ENCODE assay signal across 24 cellular contexts in genomic region chr3:127441764-127442163, GRCh38.
DNase-seq lines count a peak whose midpoint lies in the region; ATAC-seq, FAIRE-seq and TF ChIP-seq lines count a peak whose summit lies in the region.
"Had no signal": no experiment of that assay in that cellular context is flagged by ENCODE, and none has a peak within 500 bp of the region (broad histone marks: within the 10 kb centered on the region; RNA-seq: fewer than 3 reads in every experiment).

No MANE protein-coding gene starts in this region.

- no peak overlapping the region for H3K4me3 Mint-ChIP-seq in activated CD4-positive, alpha-beta T cell treated with anti-CD3 and anti-CD28 coated beads, Interleukin-2, amount 10 ng/mL, durations not matched to agents 24 days and 14 days
- H3K4me3 Mint-ChIP-seq: CD8-positive, alpha-beta memory T cell; HFFc6 had no signal

- H3K4me1 Mint-ChIP-seq in activated CD4-positive, alpha-beta T cell treated with anti-CD3 and anti-CD28 coated beads, Interleukin-2, amount 10 ng/mL, durations not matched to agents 24 days and 14 days, result no peaks in the 10 kb centered on the region
- H3K4me1 Mint-ChIP-seq: CD8-positive, alpha-beta memory T cell had no signal

- H3K27ac ChIP-seq in heart right ventricle, result no peak overlapping the region
- H3K27ac ChIP-seq in RWPE2 (ENCODE audit: poor library complexity, severe bottlenecking), result no peak overlapping the region
- no peak overlapping the region for H3K27ac ChIP-seq in kidney (ENCODE audit: low read depth in 2 of 2, low read length in 2 of 2)
- no peak overlapping the region for H3K27ac ChIP-seq in stomach
- H3K27ac ChIP-seq: A549; BLaER1 treated with 17β-estradiol and CSF1 and Interleukin-3, amounts not matched to agents 10 nM and 100 nM; HL-60; KMS-11 had no signal

- no peaks in the 10 kb centered on the region for H3K9me3 ChIP-seq in heart right ventricle
- H3K9me3 ChIP-seq in RWPE2 (ENCODE audit: severe bottlenecking), result no peaks in the 10 kb centered on the region
- H3K9me3 ChIP-seq in kidney (ENCODE audit: control insufficient read depth in 1 of 2, low read length in 2 of 2), result no peaks in the 10 kb centered on the region
- no peaks in the 10 kb centered on the region for H3K9me3 ChIP-seq in stomach
- H3K9me3 ChIP-seq: A549; BLaER1 treated with 17β-estradiol and CSF1 and Interleukin-3, amounts not matched to agents 10 nM and 100 nM had no signal

- H3K27me3 ChIP-seq in heart right ventricle (peaks cover 0 to 19% (median 0%) of the 10 kb centered on the region in 7 donors), RWPE2 (ENCODE audit: insufficient read depth, poor library complexity, severe bottlenecking) (no peaks in the 10 kb centered on the region), stomach (no peaks in the 10 kb centered on the region)
- H3K27me3 ChIP-seq: BLaER1 treated with 17β-estradiol and CSF1 and Interleukin-3, amounts not matched to agents 10 nM and 100 nM had no signal

- TF ChIP-seq EP300 in stomach (IDR thresholded peaks at IDR 0.05), result no peak

- H3K27me3 Mint-ChIP-seq in activated CD4-positive, alpha-beta T cell treated with anti-CD3 and anti-CD28 coated beads, Interleukin-2, amount 10 ng/mL, durations not matched to agents 24 days and 14 days, result no peaks in the 10 kb centered on the region

- no peaks in the 10 kb centered on the region for H3K9me3 Mint-ChIP-seq in activated CD4-positive, alpha-beta T cell treated with anti-CD3 and anti-CD28 coated beads, Interleukin-2, amount 10 ng/mL, durations not matched to agents 24 days and 14 days
- H3K9me3 Mint-ChIP-seq: CD8-positive, alpha-beta memory T cell; HFFc6 had no signal

- H3K36me3 ChIP-seq in heart right ventricle (no peaks in the 10 kb centered on the region), RWPE2 (ENCODE audit: low read depth) (no peaks in the 10 kb centered on the region), kidney (ENCODE audit: control insufficient read depth in 1 of 2, insufficient read depth in 2 of 2, low read length in 2 of 2) (no peaks in the 10 kb centered on the region), stomach (no peaks in the 10 kb centered on the region)
- H3K36me3 ChIP-seq: BLaER1 treated with 17β-estradiol and CSF1 and Interleukin-3, amounts not matched to agents 10 nM and 100 nM had no signal

- H3K4me1 ChIP-seq in heart right ventricle, result no peaks in the 10 kb centered on the region
- H3K4me1 ChIP-seq in RWPE2 (ENCODE audit: insufficient read depth, poor library complexity, severe bottlenecking), result no peaks in the 10 kb centered on the region
- H3K4me1 ChIP-seq in kidney (ENCODE audit: control insufficient read depth in 1 of 2, insufficient read depth in 1 of 2, low read depth in 1 of 2, low read length in 2 of 2), result no peaks in the 10 kb centered on the region
- H3K4me1 ChIP-seq in stomach, result no peaks in the 10 kb centered on the region
- H3K4me1 ChIP-seq: A549; BLaER1 treated with 17β-estradiol and CSF1 and Interleukin-3, amounts not matched to agents 10 nM and 100 nM had no signal

- DNase-seq in cardiac septum (ENCODE audit: low spot score) (peak; percentile 7), heart right ventricle (no peak), RWPE2 (ENCODE audit: low spot score) (peak; percentile 39), kidney (peak; percentile 13), stomach (peak; percentile 11), NCI-H1105 treated with DMSO at 0.1 percent for 48 hours (lab: John Stamatoyannopoulos, UW) (no peak), UCSD-AML1 (lab: John Stamatoyannopoulos, UW; ENCODE audit: unreplicated experiment) (no peak)
- no peak for DNase-seq in activated CD4-positive, alpha-beta T cell treated with anti-CD3 and anti-CD28 coated beads, Interleukin-2, amount 10 ng/mL, durations not matched to agents 24 days and 14 days
- DNase-seq: CD8-positive, alpha-beta memory T cell; DMS79; HFFc6; MV-4-11; NCI-H1417; NCI-H187; NCI-H2107; NCI-H510A; PC-3; RPMI8226; SIG-M5 had no signal

- H3K9ac ChIP-seq in kidney (ENCODE audit: low read length in 2 of 2), result no peak overlapping the region
- H3K9ac ChIP-seq: BLaER1 treated with 17β-estradiol and CSF1 and Interleukin-3, amounts not matched to agents 10 nM and 100 nM; KMS-11 had no signal

- intact Hi-C loops in cardiac septum (cut with DNase I) (no loop called here), heart right ventricle (cut with DNase I) (loop anchor here in 1 of 10 donors (10.0 kb wide), 1 partner anchor 457 kb away; the partner anchor contains the start of gene PLXNA1), kidney (cut with DNase I) (no loop called here), stomach (cut with DNase I; ENCODE audit: low total_unique reads) (no loop called here)
- intact Hi-C loops in activated CD4-positive, alpha-beta T cell treated with anti-CD3 and anti-CD28 coated beads, Interleukin-2, amount 10 ng/mL, durations not matched to agents 24 days and 14 days (cut with micrococcal nuclease), result no loop called here

- no peak overlapping the region for H3K27ac Mint-ChIP-seq in activated CD4-positive, alpha-beta T cell treated with anti-CD3 and anti-CD28 coated beads, Interleukin-2, amount 10 ng/mL, durations not matched to agents 24 days and 14 days
- H3K27ac Mint-ChIP-seq: CD8-positive, alpha-beta memory T cell; HFFc6 had no signal

- no peak for TF ChIP-seq CTCF in heart right ventricle (IDR thresholded peaks at IDR 0.05)
- no peak for TF ChIP-seq CTCF in RWPE2 (IDR thresholded peaks at IDR 0.05; ENCODE audit: poor library complexity, severe bottlenecking)
- TF ChIP-seq CTCF in kidney (IDR thresholded peaks at IDR 0.05; ENCODE audit: borderline replicate concordance, extremely low read depth, insufficient read depth), result no peak
- TF ChIP-seq CTCF in stomach (IDR thresholded peaks at IDR 0.05), result no peak

- no peak for FAIRE-seq in kidney (lab: Jason Lieb, UNC)
- FAIRE-seq: A549, H54 had no signal

- ATAC-seq in heart right ventricle (no peak), RWPE2 (ENCODE audit: low read depth) (no peak)
- ATAC-seq: A549, PC-3 had no signal

- H3K4me3 ChIP-seq in heart right ventricle (no peak overlapping the region), RWPE2 (ENCODE audit: severe bottlenecking) (no peak overlapping the region), kidney (ENCODE audit: low read length in 2 of 2) (no peak overlapping the region), stomach (no peak overlapping the region)
- H3K4me3 ChIP-seq: A549; BLaER1 treated with 17β-estradiol and CSF1 and Interleukin-3, amounts not matched to agents 10 nM and 100 nM had no signal

- TF ChIP-seq POLR2A in stomach (IDR thresholded peaks at IDR 0.05), result no peak

- no peaks in the 10 kb centered on the region for H3K36me3 Mint-ChIP-seq in activated CD4-positive, alpha-beta T cell treated with anti-CD3 and anti-CD28 coated beads, Interleukin-2, amount 10 ng/mL, durations not matched to agents 24 days and 14 days (ENCODE audit: low read depth)
- H3K36me3 Mint-ChIP-seq: CD8-positive, alpha-beta memory T cell had no signal

- WGBS in heart right ventricle, 2 donors, result 78 to 79% methylated on average over 9 of the region's 9 CpGs
- 70 to 80% (median 78%) methylated on average over 9 of the region's 9 CpGs for WGBS in stomach, 5 donors

Comparison
In these comparisons a context has a peak if more than half of its experiments do, and no peak if none do; other contexts are left out.
1. DNase-seq: peak in cardiac septum (single experiment), RWPE2 (single experiment), kidney (single experiment) and stomach (single experiment); none in heart right ventricle (0 of 2), activated CD4-positive, alpha-beta T cell treated with anti-CD3 and anti-CD28 coated beads, Interleukin-2, amount 10 ng/mL, durations not matched to agents 24 days and 14 days (single experiment), NCI-H1105 treated with DMSO at 0.1 percent for 48 hours (single experiment) and UCSD-AML1 (single experiment).